ENCODE assay signal across 18 cellular contexts in genomic region chr11:69912161-69912910, GRCh38.
A peak's percentile ranks its signal among the peaks of the same experiment; 100 is the strongest.
DNase-seq lines count a peak whose midpoint lies in the region; TF ChIP-seq lines count a peak whose summit lies in the region.
"Had no signal": no experiment of that assay in that cellular context is flagged by ENCODE, and none has a peak within 500 bp of the region (broad histone marks: within the 10 kb centered on the region; RNA-seq: fewer than 3 reads in every experiment).

No MANE protein-coding gene starts in this region.

- H3K27me3 ChIP-seq in BE2C (no peaks in the 10 kb centered on the region), BLaER1 (peaks cover 32% of the 10 kb centered on the region), neuronal stem cell (ENCODE audit: control insufficient read depth in 3 of 3, insufficient read depth in 3 of 3, low read depth in 1 of 3, low read length in 3 of 3) (peaks cover 0 to 3% (median 3%) of the 10 kb centered on the region in 3 experiments), esophagus muscularis mucosa (peaks cover 0 to 86% (median 3%) of the 10 kb centered on the region in 4 donors)

- H3K14ac ChIP-seq in neuronal stem cell (ENCODE audit: low read length) = no peak overlapping the region

- TF ChIP-seq EP300 in esophagus muscularis mucosa (IDR thresholded peaks at IDR 0.05) = no peak

- peak overlapping the region; percentile 70 for H2BK15ac ChIP-seq in neuronal stem cell (ENCODE audit: low read length)

- no peak overlapping the region for H3K23ac ChIP-seq in neuronal stem cell (ENCODE audit: low read depth, low read length, poor library complexity)

- no peak for TF ChIP-seq POLR2A in esophagus muscularis mucosa (IDR thresholded peaks at IDR 0.05; ENCODE audit: low read depth)

- no peak overlapping the region for H2BK120ac ChIP-seq in neuronal stem cell (ENCODE audit: low read depth, low read length)

- H2AK5ac ChIP-seq in neuronal stem cell (ENCODE audit: low read depth, low read length) = peak overlapping the region; percentile 98

- DNase-seq in BE2C (peak; percentile 12), ecto neural progenitor cell (ENCODE audit: low spot score) (peak; percentile 42), neuronal stem cell (ENCODE audit: low spot score) (no peak), NCI-H69 (lab: John Stamatoyannopoulos, UW) (no peak), NCI-H2227 treated with DMSO at 0.1 percent for 48 hours (lab: John Stamatoyannopoulos, UW) (no peak), esophagus muscularis mucosa (ENCODE audit: extremely low spot score) (no peak)
- DNase-seq: activated T-cell treated with anti-CD3 and anti-CD28 coated beads, Interleukin-2, amount 50 U/mL, for 24 hours; COR-L47; foreskin melanocyte; NCI-H1092 treated with DMSO at 0.1 percent for 48 hours; NCI-H2081 treated with DMSO at 0.1 percent for 48 hours; NCI-H510A; stimulated activated CD4-positive, alpha-beta T cell treated with anti-CD3 and anti-CD28 coated beads, Interleukin-1b, Interleukin-23, amount 100 ng/mL, for 48 hours; stimulated activated naive CD4-positive, alpha-beta T cell treated with Interleukin-2 at 50 U/mL for 16 hours had no signal

- peak overlapping the region; percentile 11 for H2BK5ac ChIP-seq in neuronal stem cell (ENCODE audit: low read length)

- H3K4ac ChIP-seq in neuronal stem cell (ENCODE audit: low read length) = no peak overlapping the region

- no peaks in the 10 kb centered on the region for H3K79me1 ChIP-seq in neuronal stem cell (ENCODE audit: low read depth, low read length)

- peak overlapping the region; percentile 19; the same call in 1 of the 2 replicates for H3K4me2 ChIP-seq in BLaER1
- H3K4me2 ChIP-seq in neuronal stem cell (ENCODE audit: insufficient read depth, low read length, poor library complexity, severe bottlenecking) = no peak overlapping the region

- H4K91ac ChIP-seq in neuronal stem cell (ENCODE audit: low read depth, low read length, poor library complexity) = no peak overlapping the region

- intact Hi-C loops in esophagus muscularis mucosa (cut with DNase I) = loop anchor here (10.0 kb wide), 1 partner anchor 228 kb away; no protein-coding TSS in a partner anchor

- no peak overlapping the region for H2BK12ac ChIP-seq in neuronal stem cell (ENCODE audit: low read length)

- H3K9ac ChIP-seq in BLaER1 (no peak overlapping the region), neuronal stem cell (ENCODE audit: low read depth, low read length, poor library complexity) (no peak overlapping the region)

- H4K20me1 ChIP-seq in BLaER1 = no peaks in the 10 kb centered on the region

- H3K9me3 ChIP-seq in BE2C (no peaks in the 10 kb centered on the region), BLaER1 (0 out of 2 replicates have a peak, but pooled peaks cover 3% of the 10 kb centered on the region), neuronal stem cell (replicated peaks in 1 of 2; ENCODE audit: control insufficient read depth in 2 of 2, insufficient read depth in 1 of 2, low read depth in 1 of 2, low read length in 2 of 2) (no peaks in the 10 kb centered on the region), esophagus muscularis mucosa (peaks cover 0 to 5% (median 2%) of the 10 kb centered on the region in 4 donors)
- H3K9me3 ChIP-seq: adrenal gland had no signal

- H3K18ac ChIP-seq in neuronal stem cell (ENCODE audit: low read length) = peak overlapping the region; percentile 86

- H3K4me1 ChIP-seq in BE2C = peaks cover 21% of the 10 kb centered on the region
- H3K4me1 ChIP-seq in BLaER1 = peaks cover 69% of the 10 kb centered on the region
- no peaks in the 10 kb centered on the region for H3K4me1 ChIP-seq in neuronal stem cell (ENCODE audit: control insufficient read depth in 2 of 2, insufficient read depth in 1 of 2, low read depth in 1 of 2, low read length in 2 of 2)
- peaks cover 16 to 26% (median 23%) of the 10 kb centered on the region in 4 donors for H3K4me1 ChIP-seq in esophagus muscularis mucosa

- TF ChIP-seq CTCF in BE2C (IDR thresholded peaks at IDR 0.05; ENCODE audit: low read depth, low read length) (no peak), esophagus muscularis mucosa (IDR thresholded peaks at IDR 0.05) (no peak)

- no peak overlapping the region for H4K8ac ChIP-seq in neuronal stem cell (ENCODE audit: low read depth, low read length)

- no peak overlapping the region for H3K4me3 ChIP-seq in BE2C (ENCODE audit: low read depth, low read length)
- H3K4me3 ChIP-seq in BLaER1 = no peak overlapping the region
- no peak overlapping the region for H3K4me3 ChIP-seq in neuronal stem cell (ENCODE audit: low read length in 2 of 2)
- no peak overlapping the region for H3K4me3 ChIP-seq in esophagus muscularis mucosa
- H3K4me3 ChIP-seq: adrenal gland, cardiac muscle cell, dorsolateral prefrontal cortex had no signal

- H3K27ac ChIP-seq in BLaER1 = no peak overlapping the region
- H3K27ac ChIP-seq in neuronal stem cell (replicated peaks; ENCODE audit: low read length) = no peak overlapping the region
- H3K27ac ChIP-seq in esophagus muscularis mucosa (replicated peaks in 1 of 4) = no peak overlapping the region
- H3K27ac ChIP-seq: adrenal gland, cardiac muscle cell, dorsolateral prefrontal cortex had no signal

- H3K36me3 ChIP-seq in BE2C = no peaks in the 10 kb centered on the region
- no peaks in the 10 kb centered on the region for H3K36me3 ChIP-seq in BLaER1
- H3K36me3 ChIP-seq in neuronal stem cell (replicated peaks in 1 of 2; ENCODE audit: control insufficient read depth in 2 of 2, insufficient read depth in 2 of 2, low read length in 2 of 2) = no peaks in the 10 kb centered on the region
- H3K36me3 ChIP-seq in esophagus muscularis mucosa = no peaks in the 10 kb centered on the region
- H3K36me3 ChIP-seq: adrenal gland, cardiac muscle cell had no signal

- no peak overlapping the region for H2AFZ ChIP-seq in neuronal stem cell (ENCODE audit: low read length)

- no CpG with 5 or more reads among the region's 22 CpGs for WGBS in neuronal stem cell (ENCODE audit: extremely low coverage in 2 of 2, insufficient read length in 2 of 2, insufficient replicate concordance in 1 of 2), 2 donors
- WGBS in esophagus muscularis mucosa = 89% methylated on average over 12 of the region's 22 CpGs

Comparison
In these comparisons a context has a peak if more than half of its experiments do, and no peak if none do; other contexts are left out.
1. DNase-seq: peak in BE2C (single experiment) and ecto neural progenitor cell (single experiment); none in neuronal stem cell (single experiment), NCI-H69 (single experiment), NCI-H2227 treated with DMSO at 0.1 percent for 48 hours (single experiment) and esophagus muscularis mucosa (single experiment).